11 cellular contexts compared by ENCODE assay signal in genomic region chr3:18438586-18438985, GRCh38. TPM values are rescaled to one million over a fixed set of nuclear protein-coding genes. Genes with fewer than 3 reads are reported as not detected.
A peak's percentile ranks its signal among the peaks of the same experiment; 100 is the strongest.
DNase-seq lines count a peak whose midpoint lies in the region; ATAC-seq and TF ChIP-seq lines count a peak whose summit lies in the region.
"Had no signal": no experiment of that assay in that cellular context is flagged by ENCODE, and none has a peak within 500 bp of the region (broad histone marks: within the 10 kb centered on the region; RNA-seq: fewer than 3 reads in every experiment).

No MANE protein-coding gene starts in this region.

- H3K9me2 ChIP-seq in GM23338 (ENCODE audit: insufficient read depth) = no peaks in the 10 kb centered on the region

- H3K4me3 Mint-ChIP-seq in GM23338 = no peak overlapping the region
- peak overlapping the region; percentile 76 for H3K4me3 Mint-ChIP-seq in activated naive CD4-positive, alpha-beta T cell treated with anti-CD3 and anti-CD28 coated beads, Interleukin-2, amount 10 ng/mL, durations not matched to agents 7 days and 5 days

- no peak overlapping the region for H2AFZ ChIP-seq in GM23338

- H3K9me3 Mint-ChIP-seq in GM23338 = no peaks in the 10 kb centered on the region
- no peaks in the 10 kb centered on the region for H3K9me3 Mint-ChIP-seq in activated naive CD4-positive, alpha-beta T cell treated with anti-CD3 and anti-CD28 coated beads, Interleukin-2, amount 10 ng/mL, durations not matched to agents 7 days and 5 days

- H3K4me3 ChIP-seq in GM23338 = no peak overlapping the region
- no peak overlapping the region for H3K4me3 ChIP-seq in WERI-Rb-1 (ENCODE audit: low read depth, low read length)
- H3K4me3 ChIP-seq: K562, ovary had no signal

- H3K4me1 ChIP-seq in GM23338 (ENCODE audit: insufficient read depth) = peaks cover 34% of the 10 kb centered on the region

- TF ChIP-seq CTCF in GM23338 (conservative IDR thresholded peaks at IDR 0.05; ENCODE audit: low read depth in 2 of 2) = no peak
- no peak for TF ChIP-seq CTCF in WERI-Rb-1 (IDR thresholded peaks at IDR 0.05; ENCODE audit: low read depth, low read length)

- H3K27ac Mint-ChIP-seq in GM23338 = no peak overlapping the region
- H3K27ac Mint-ChIP-seq in activated naive CD4-positive, alpha-beta T cell treated with anti-CD3 and anti-CD28 coated beads, Interleukin-2, amount 10 ng/mL, durations not matched to agents 7 days and 5 days = peak overlapping the region; percentile 90

- no peaks in the 10 kb centered on the region for H3K9me3 ChIP-seq in WERI-Rb-1 (ENCODE audit: severe bottlenecking)
- H3K9me3 ChIP-seq: ovary had no signal

- H3K27ac ChIP-seq in GM23338 (ENCODE audit: low read depth) (no peak overlapping the region), WERI-Rb-1 (no peak overlapping the region)
- H3K27ac ChIP-seq: ovary had no signal

- H4K20me1 ChIP-seq in GM23338 (replicated peaks; ENCODE audit: insufficient read depth) = 0 out of 2 replicates have a peak, but pooled peaks cover 5% of the 10 kb centered on the region

- H3K79me2 ChIP-seq in GM23338 (replicated peaks; ENCODE audit: insufficient read depth) = peaks cover 33% of the 10 kb centered on the region

- peaks cover 21% of the 10 kb centered on the region for H3K27me3 ChIP-seq in GM23338 (ENCODE audit: insufficient read depth)
- H3K27me3 ChIP-seq in WERI-Rb-1 (ENCODE audit: insufficient read depth, low read depth, severe bottlenecking) = peaks cover 7% of the 10 kb centered on the region
- H3K27me3 ChIP-seq: ovary had no signal

- H3K4me2 ChIP-seq in GM23338 = no peak overlapping the region

- H3K27me3 Mint-ChIP-seq in GM23338 (ENCODE audit: insufficient read depth, low read depth, poor library complexity) = peaks cover 8% of the 10 kb centered on the region
- H3K27me3 Mint-ChIP-seq in activated naive CD4-positive, alpha-beta T cell treated with anti-CD3 and anti-CD28 coated beads, Interleukin-2, amount 10 ng/mL, durations not matched to agents 7 days and 5 days = no peaks in the 10 kb centered on the region

- H3K36me3 ChIP-seq in GM23338 (ENCODE audit: insufficient read depth) (no peaks in the 10 kb centered on the region), WERI-Rb-1 (no peaks in the 10 kb centered on the region)
- H3K36me3 ChIP-seq: ovary had no signal

- peaks cover 35% of the 10 kb centered on the region for H3K4me1 Mint-ChIP-seq in GM23338
- H3K4me1 Mint-ChIP-seq in activated naive CD4-positive, alpha-beta T cell treated with anti-CD3 and anti-CD28 coated beads, Interleukin-2, amount 10 ng/mL, durations not matched to agents 7 days and 5 days = peaks cover 49% of the 10 kb centered on the region

- DNase-seq in GM23338 (ENCODE audit: low spot score) = peak; percentile 13
- peak; percentile 38 for DNase-seq in activated CD4-positive, CD25-positive, alpha-beta regulatory T cell treated with anti-CD3 and anti-CD28 coated beads, Interleukin-2, amount 50 U/mL, for 72 hours
- DNase-seq in activated naive CD4-positive, alpha-beta T cell treated with anti-CD3 and anti-CD28 coated beads, Interleukin-2, amount 10 ng/mL, durations not matched to agents 7 days and 5 days = peak; percentile 83
- peak; percentile 63 to 66 for DNase-seq in stimulated activated CD4-positive, alpha-beta T cell treated with anti-CD3 and anti-CD28 coated beads, Interleukin-15, amount 100 ng/mL, for 48 hours (ENCODE audit: low read depth in 2 of 2)
- no peak for DNase-seq in WERI-Rb-1
- no peak for DNase-seq in occipital lobe (lab: John Stamatoyannopoulos, UW)
- DNase-seq: NCI-H524 treated with DMSO at 0.1 percent for 48 hours, ovary had no signal

- no peaks in the 10 kb centered on the region for H3K36me3 Mint-ChIP-seq in GM23338 (ENCODE audit: low read depth)
- peaks cover 49% of the 10 kb centered on the region for H3K36me3 Mint-ChIP-seq in activated naive CD4-positive, alpha-beta T cell treated with anti-CD3 and anti-CD28 coated beads, Interleukin-2, amount 10 ng/mL, durations not matched to agents 7 days and 5 days

- H3F3A ChIP-seq in GM23338 (replicated peaks; ENCODE audit: low read depth) = no peaks in the 10 kb centered on the region

- no peak for ATAC-seq in GM23338
- no peak for ATAC-seq in GM19467 (IDR thresholded peaks at IDR 0.05; ENCODE audit: unreplicated experiment)
- no peak for ATAC-seq in GM19328 (IDR thresholded peaks at IDR 0.05; ENCODE audit: unreplicated experiment)
- ATAC-seq: K562 had no signal

- CTCF ChIA-PET in activated naive CD4-positive, alpha-beta T cell treated with anti-CD3 and anti-CD28 coated beads, Interleukin-2, amount 10 ng/mL, durations not matched to agents 7 days and 5 days (lab: Charles Lee) = interaction anchor here (0.6 to 1.1 kb wide), 3 partner anchors 12 to 551 kb away, joined by 3 read pairs; no protein-coding TSS in a partner anchor

TF ChIP-seq in GM23338, 12 proteins besides CTCF, POLR2A, EP300 and RAD21:
- no peak for TF ChIP-seq EZH2 (IDR thresholded peaks at IDR 0.05; ENCODE audit: low read depth, unreplicated experiment)
- no peak for TF ChIP-seq CREB1 (CRISPR knock-in tag; IDR thresholded peaks at IDR 0.05; ENCODE audit: low read depth)

RNA-seq across cellular contexts. Expression of gene SATB1, which starts 13.4 kb away (rescaled TPM):
- total RNA-seq in GM23338 (2014; rRNA removed; shearing (Covaris generic)) = 26.8 and 28.9 TPM in 2 replicates
- 17.0 and 17.4 TPM in 2 replicates for polyA plus RNA-seq in GM23338 (2016; fragmentation: Nextera tagmentation; extraction: Ambion mirVana)
- total RNA-seq in occipital lobe = 166 TPM

Comparison
In these comparisons a context has a peak if more than half of its experiments do, and no peak if none do; other contexts are left out.
1. DNase-seq: peak in GM23338 (single experiment), activated CD4-positive, CD25-positive, alpha-beta regulatory T cell treated with anti-CD3 and anti-CD28 coated beads, Interleukin-2, amount 50 U/mL, for 72 hours (single experiment), activated naive CD4-positive, alpha-beta T cell treated with anti-CD3 and anti-CD28 coated beads, Interleukin-2, amount 10 ng/mL, durations not matched to agents 7 days and 5 days (single experiment) and stimulated activated CD4-positive, alpha-beta T cell treated with anti-CD3 and anti-CD28 coated beads, Interleukin-15, amount 100 ng/mL, for 48 hours (2 of 2); none in WERI-Rb-1 (single experiment) and occipital lobe (single experiment).